Comparison of ENCODE assay signal across 8 cellular contexts in genomic region chr3:197029511-197030167, GRCh38. TPM values are rescaled to one million over a fixed set of nuclear protein-coding genes. Genes with fewer than 3 reads are reported as not detected.
DNase-seq lines count a peak whose midpoint lies in the region; ATAC-seq and TF ChIP-seq lines count a peak whose summit lies in the region.

TSS of gene MELTF (minus strand) at chr3:197029817. CDS start at chr3:197029702, 115 bp downstream.

- no peaks in the 10 kb centered on the region for H3K9me3 ChIP-seq in esophagus (ENCODE audit: control insufficient read depth in 2 of 2, insufficient read depth in 1 of 2, low read depth in 1 of 2, low read length in 1 of 2)

- H3K36me3 ChIP-seq in esophagus (ENCODE audit: control insufficient read depth in 2 of 2, insufficient read depth in 2 of 2, low read length in 1 of 2) = no peaks in the 10 kb centered on the region

- no peaks in the 10 kb centered on the region for H3K27me3 ChIP-seq in esophagus (ENCODE audit: control insufficient read depth in 1 of 2, insufficient read depth in 2 of 2, low read length in 2 of 2)

- peak; percentile 69 for TF ChIP-seq POLR2A in GM18526 (IDR thresholded peaks at IDR 0.05; ENCODE audit: extremely low read depth, insufficient read length)

- peaks cover 0 to 9% (median 2%) of the 10 kb centered on the region in 5 donors for H3K27me3 Mint-ChIP-seq in naive thymus-derived CD8-positive, alpha-beta T cell
- peaks cover 33% of the 10 kb centered on the region for H3K27me3 Mint-ChIP-seq in stimulated activated naive CD8-positive, alpha-beta T cell treated with anti-CD3 and anti-CD28 coated beads, Interleukin-15, amount 100 ng/mL, for 72 hours

- POLR2A ChIA-PET in naive thymus-derived CD8-positive, alpha-beta T cell (lab: Charles Lee) = interaction anchor here (1.6 kb wide), 1 partner anchor 22 kb away, joined by 3 read pairs; no protein-coding TSS in a partner anchor

- no peaks in the 10 kb centered on the region for H3K9me3 Mint-ChIP-seq in naive thymus-derived CD8-positive, alpha-beta T cell
- no peaks in the 10 kb centered on the region for H3K9me3 Mint-ChIP-seq in stimulated activated naive CD8-positive, alpha-beta T cell treated with anti-CD3 and anti-CD28 coated beads, Interleukin-15, amount 100 ng/mL, for 72 hours

- WGBS in esophagus, 2 donors = 2% methylated on average over 41 to 60 of the region's 60 CpGs

- peaks cover 0 to 15% (median 7%) of the 10 kb centered on the region in 4 donors for H3K4me1 Mint-ChIP-seq in naive thymus-derived CD8-positive, alpha-beta T cell
- H3K4me1 Mint-ChIP-seq in stimulated activated naive CD8-positive, alpha-beta T cell treated with anti-CD3 and anti-CD28 coated beads, Interleukin-15, amount 100 ng/mL, for 72 hours = peaks cover 9% of the 10 kb centered on the region

- peak; percentile 61 for ATAC-seq in HG03097 (IDR thresholded peaks at IDR 0.05; ENCODE audit: low FRiP score, unreplicated experiment)
- peak; percentile 92 to 93 for ATAC-seq in naive thymus-derived CD8-positive, alpha-beta T cell
- peak; percentile 90 for ATAC-seq in stimulated activated naive CD8-positive, alpha-beta T cell treated with anti-CD3 and anti-CD28 coated beads, Interleukin-15, amount 100 ng/mL, for 72 hours

- peaks cover 4% of the 10 kb centered on the region in 2 donors for H3K4me1 ChIP-seq in esophagus (ENCODE audit: control insufficient read depth in 2 of 2, insufficient read depth in 2 of 2, low read length in 1 of 2)

- DNase-seq in ACHN (peak; percentile 75), NCI-H69 (lab: John Stamatoyannopoulos, UW) (peak; percentile 78)
- DNase-seq in activated CD8-positive, alpha-beta memory T cell treated with anti-CD3 and anti-CD28 coated beads, Interleukin-2, amount 50 U/mL, for 1 hour (ENCODE audit: extremely low read depth) = peak; percentile 24
- peak in 9 of 10 donors; percentile 49 to 83 (median 72) for DNase-seq in naive thymus-derived CD8-positive, alpha-beta T cell
- peak; percentile 72 to 86 for DNase-seq in stimulated activated naive CD8-positive, alpha-beta T cell treated with anti-CD3 and anti-CD28 coated beads, Interleukin-15, amount 100 ng/mL, for 72 hours

- peak within 1 kb of the TSS; percentile 38 to 45 for H3K4me3 ChIP-seq in esophagus (ENCODE audit: low read depth in 1 of 2, low read length in 2 of 2)

- H3K27ac ChIP-seq in esophagus (ENCODE audit: low read depth in 2 of 2, low read length in 1 of 2) = no peak within 1 kb of the TSS

- in situ Hi-C loops in ACHN (cut with HindIII; ENCODE audit: low pct_ligation_motif_present, low pct_unique_long_range_greater_than_20kb, low sequenced_read_pairs) = no loop called here

- peak within 1 kb of the TSS in 6 of 10 donors; percentile 25 to 79 (median 44) for H3K27ac Mint-ChIP-seq in naive thymus-derived CD8-positive, alpha-beta T cell
- peak within 1 kb of the TSS; percentile 40 to 71 for H3K27ac Mint-ChIP-seq in stimulated activated naive CD8-positive, alpha-beta T cell treated with anti-CD3 and anti-CD28 coated beads, Interleukin-15, amount 100 ng/mL, for 72 hours

- peak within 1 kb of the TSS; percentile 72 to 86 (median 78) for H3K4me3 Mint-ChIP-seq in naive thymus-derived CD8-positive, alpha-beta T cell
- peak within 1 kb of the TSS; percentile 84 for H3K4me3 Mint-ChIP-seq in stimulated activated naive CD8-positive, alpha-beta T cell treated with anti-CD3 and anti-CD28 coated beads, Interleukin-15, amount 100 ng/mL, for 72 hours

- H3K36me3 Mint-ChIP-seq in naive thymus-derived CD8-positive, alpha-beta T cell = peaks cover 0 to 1% (median 0%) of the 10 kb centered on the region in 3 donors

RNA-seq across cellular contexts. Expression of gene MELTF, which starts in this region (rescaled TPM):
- polyA plus RNA-seq in esophagus = 1 to 10 TPM; 1.9 to 3.0 TPM
- 1 to 10 TPM in 1 of 2 experiments, under 1 TPM in 1; 0.36 to 1.2 TPM for total RNA-seq in naive thymus-derived CD8-positive, alpha-beta T cell
- polyA plus RNA-seq in naive thymus-derived CD8-positive, alpha-beta T cell = under 1 TPM in 1 of 3 donors, not detected in 2; 0.12 TPM

Comparison
In these comparisons a context has a peak if more than half of its experiments do, and no peak if none do; other contexts are left out.
1. DNase-seq: peak in every context shown above with its lines; median percentile 79 in stimulated activated naive CD8-positive, alpha-beta T cell treated with anti-CD3 and anti-CD28 coated beads, Interleukin-15, amount 100 ng/mL, for 72 hours; 78 in NCI-H69; 75 in ACHN; 72 in naive thymus-derived CD8-positive, alpha-beta T cell; 24 in activated CD8-positive, alpha-beta memory T cell treated with anti-CD3 and anti-CD28 coated beads, Interleukin-2, amount 50 U/mL, for 1 hour.